ENCODE assay signal across 28 cellular contexts in the genomic region with DNA sequence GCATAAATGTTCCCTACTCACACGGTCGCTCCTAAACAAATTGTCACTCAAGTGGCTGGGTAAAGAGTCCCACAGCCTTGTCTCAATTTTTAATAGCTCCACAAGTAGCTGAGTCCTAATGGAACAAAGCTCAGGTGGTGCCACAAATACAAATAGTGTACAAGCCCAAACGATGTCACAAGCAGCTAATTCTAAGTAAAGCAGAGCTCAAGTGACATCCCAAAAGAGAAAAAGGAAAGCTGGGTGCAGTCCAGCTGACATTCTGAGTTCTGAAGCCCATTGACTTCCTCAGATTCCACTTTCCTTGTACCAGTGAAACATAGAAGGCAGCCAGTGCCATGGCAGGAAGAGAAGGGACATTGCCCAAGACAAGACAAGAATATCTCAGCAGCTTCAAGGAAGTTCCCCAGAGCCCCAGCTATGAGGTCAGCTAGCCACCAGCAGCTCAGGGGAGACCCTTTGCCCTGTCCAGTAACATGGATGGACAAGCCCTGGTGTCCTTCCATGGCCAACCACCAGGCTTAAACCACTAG.
"Had no signal": no experiment of that assay in that cellular context is flagged by ENCODE, and none has a peak within 500 bp of the region (broad histone marks: within the 10 kb centered on the region; RNA-seq: fewer than 3 reads in every experiment).

No MANE protein-coding gene starts in this region.

- H3K36me3 Mint-ChIP-seq: immature natural killer cell; naive thymus-derived CD8-positive, alpha-beta T cell; stimulated activated naive B cell treated with anti-CD40 and anti-IgM and Interleukin-4, amounts not matched to agents 10 μg/mL and 1 μg/mL and 100 μg/mL, for 72 hours had no signal

- H3K4me1 ChIP-seq: parathyroid adenoma, right atrium auricular region, stomach, testis, thyroid gland, transverse colon, upper lobe of left lung, vagina had no signal

- H3K9ac ChIP-seq: parathyroid adenoma had no signal

- ATAC-seq: mucosa of descending colon; naive thymus-derived CD8-positive, alpha-beta T cell; sciatic nerve; stimulated activated naive B cell treated with anti-CD40 and anti-IgM and Interleukin-4, amounts not matched to agents 10 μg/mL and 1 μg/mL and 100 μg/mL, for 72 hours; stimulated activated naive CD8-positive, alpha-beta T cell treated with anti-CD3 and anti-CD28 coated beads, Interleukin-15, Interleukin-2, amounts not matched to agents 100 U/mL and 50 U/mL, for 24 hours had no signal

- H3K27me3 ChIP-seq: right atrium auricular region, stomach, testis, thyroid gland, transverse colon, upper lobe of left lung, vagina had no signal

- H3K9me3 ChIP-seq: testis, thyroid gland, vagina had no signal

- DNase-seq: hypothalamus; immature natural killer cell; kidney; left ventricle myocardium inferior; midbrain; mucosa of descending colon; naive thymus-derived CD8-positive, alpha-beta T cell; nucleus accumbens; stimulated activated CD4-positive, alpha-beta T cell treated with anti-CD3 and anti-CD28 coated beads, Interleukin-12 subunit alpha, Interleukin-12 subunit beta, amount 100 ng/mL, for 4 hours; stimulated activated CD4-positive, alpha-beta T cell treated with anti-CD3 and anti-CD28 coated beads, Interleukin-15, amount 100 ng/mL, for 24 hours; stimulated activated CD4-positive, alpha-beta T cell treated with anti-CD3 and anti-CD28 coated beads, Interleukin-2, amount 100 ng/mL, for 24 hours; stimulated activated CD4-positive, alpha-beta T cell treated with anti-CD3 and anti-CD28 coated beads, Interleukin-4, amount 100 ng/mL, for 1 hour; stimulated activated naive B cell treated with anti-CD40 and anti-IgM and Interleukin-4, amounts not matched to agents 10 μg/mL and 1 μg/mL and 100 μg/mL, for 72 hours; stimulated activated naive CD8-positive, alpha-beta T cell treated with anti-CD3 and anti-CD28 coated beads, Interleukin-15, Interleukin-2, amounts not matched to agents 100 U/mL and 50 U/mL, for 24 hours; stomach; testis; thyroid gland; transverse colon; upper lobe of left lung had no signal

- H2AFZ ChIP-seq: parathyroid adenoma had no signal

- H3K4me3 Mint-ChIP-seq: immature natural killer cell; naive thymus-derived CD8-positive, alpha-beta T cell; nephron; neural crest cell; stimulated activated naive B cell treated with anti-CD40 and anti-IgM and Interleukin-4, amounts not matched to agents 10 μg/mL and 1 μg/mL and 100 μg/mL, for 72 hours had no signal

- H3K36me3 ChIP-seq: left ventricle myocardium inferior, right atrium auricular region, stomach, thyroid gland, transverse colon, upper lobe of left lung, vagina had no signal

- H3K4me1 Mint-ChIP-seq: immature natural killer cell; naive thymus-derived CD8-positive, alpha-beta T cell; nephron; stimulated activated naive B cell treated with anti-CD40 and anti-IgM and Interleukin-4, amounts not matched to agents 10 μg/mL and 1 μg/mL and 100 μg/mL, for 72 hours had no signal

- H3K27me3 Mint-ChIP-seq: stimulated activated naive B cell treated with anti-CD40 and anti-IgM and Interleukin-4, amounts not matched to agents 10 μg/mL and 1 μg/mL and 100 μg/mL, for 72 hours had no signal

- FAIRE-seq: islet of Langerhans, kidney had no signal

- H3K27ac Mint-ChIP-seq: immature natural killer cell; naive thymus-derived CD8-positive, alpha-beta T cell; nephron; stimulated activated naive B cell treated with anti-CD40 and anti-IgM and Interleukin-4, amounts not matched to agents 10 μg/mL and 1 μg/mL and 100 μg/mL, for 72 hours had no signal

- H3K27ac ChIP-seq: left ventricle myocardium inferior, parathyroid adenoma, right atrium auricular region, skin epidermis, stomach, testis, thyroid gland, transverse colon, upper lobe of left lung, vagina had no signal

- H3K4me3 ChIP-seq: left ventricle myocardium inferior, lung, mucosa of descending colon, right atrium auricular region, skin epidermis, stomach, testis, thyroid gland, transverse colon, upper lobe of left lung, vagina had no signal

- H3K79me2 ChIP-seq: parathyroid adenoma had no signal
